7 cellular contexts compared by ENCODE assay signal in the genomic region with DNA sequence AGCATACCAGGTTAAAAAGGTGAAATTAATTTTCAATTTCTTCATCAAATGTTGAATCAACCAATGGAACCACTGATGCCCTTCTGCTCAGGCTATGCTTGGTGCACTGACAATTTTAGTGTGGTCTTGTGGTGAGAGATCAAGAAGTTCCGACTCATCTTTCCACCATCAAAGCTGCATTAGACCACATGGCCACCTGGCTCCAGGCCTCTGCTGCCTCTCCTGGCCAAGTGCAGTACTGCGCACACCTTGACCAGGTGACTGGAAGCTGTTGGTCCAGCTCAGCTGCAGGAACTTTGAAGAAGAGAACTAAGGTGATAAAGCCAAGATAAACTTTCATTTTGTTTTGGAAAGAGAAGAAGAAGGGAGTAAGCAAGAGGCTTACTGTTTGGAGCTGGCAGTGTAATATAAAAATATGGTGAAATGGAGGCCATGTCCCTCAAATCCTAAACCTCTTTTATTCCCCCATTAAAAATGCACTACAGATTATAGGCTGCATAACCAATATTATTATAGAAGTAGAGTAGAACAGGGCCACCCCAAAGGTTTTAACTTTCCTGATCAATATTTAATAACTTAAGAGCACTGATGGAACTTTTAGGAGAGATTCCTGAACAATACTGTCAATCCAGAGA.
DNase-seq lines count a peak whose midpoint lies in the region; ATAC-seq and TF ChIP-seq lines count a peak whose summit lies in the region.

No MANE protein-coding gene starts in this region.

- H3K36me3 Mint-ChIP-seq in glutamatergic neuron (ENCODE audit: unreplicated experiment) = peaks cover 10% of the 10 kb centered on the region
- no peaks in the 10 kb centered on the region for H3K36me3 Mint-ChIP-seq in stimulated activated naive B cell treated with anti-CD40 and anti-IgM and Interleukin-4, amounts not matched to agents 10 μg/mL and 1 μg/mL and 100 μg/mL, for 72 hours

- peaks cover 3% of the 10 kb centered on the region for H3K9me3 Mint-ChIP-seq in glutamatergic neuron (ENCODE audit: unreplicated experiment)
- peaks cover 5 to 8% of the 10 kb centered on the region in 2 donors for H3K9me3 Mint-ChIP-seq in stimulated activated naive B cell treated with anti-CD40 and anti-IgM and Interleukin-4, amounts not matched to agents 10 μg/mL and 1 μg/mL and 100 μg/mL, for 72 hours

- no peak overlapping the region for H3K4me3 Mint-ChIP-seq in glutamatergic neuron (ENCODE audit: unreplicated experiment)
- no peak overlapping the region for H3K4me3 Mint-ChIP-seq in stimulated activated naive B cell treated with anti-CD40 and anti-IgM and Interleukin-4, amounts not matched to agents 10 μg/mL and 1 μg/mL and 100 μg/mL, for 72 hours

- ATAC-seq in GM19463 (IDR thresholded peaks at IDR 0.05; ENCODE audit: unreplicated experiment) (peak; percentile 100), HG03378 (IDR thresholded peaks at IDR 0.05; ENCODE audit: unreplicated experiment) (peak; percentile 97)
- ATAC-seq in stimulated activated naive B cell treated with anti-CD40 and anti-IgM and Interleukin-4, amounts not matched to agents 10 μg/mL and 1 μg/mL and 100 μg/mL, for 72 hours (replicated peaks) = peak; percentile 77 to 80

- peak; percentile 53 for DNase-seq in activated CD4-positive, CD25-positive, alpha-beta regulatory T cell treated with anti-CD3 and anti-CD28 coated beads, Interleukin-2, amount 50 U/mL, for 72 hours
- DNase-seq in glutamatergic neuron (peak; percentile 44), COR-L47 (lab: John Stamatoyannopoulos, UW) (no peak)
- DNase-seq in stimulated activated naive B cell treated with anti-CD40 and anti-IgM and Interleukin-4, amounts not matched to agents 10 μg/mL and 1 μg/mL and 100 μg/mL, for 72 hours = peak; percentile 27

- no peak overlapping the region for H3K27ac Mint-ChIP-seq in glutamatergic neuron (ENCODE audit: unreplicated experiment)
- no peak overlapping the region for H3K27ac Mint-ChIP-seq in stimulated activated naive B cell treated with anti-CD40 and anti-IgM and Interleukin-4, amounts not matched to agents 10 μg/mL and 1 μg/mL and 100 μg/mL, for 72 hours

- no peaks in the 10 kb centered on the region for H3K27me3 Mint-ChIP-seq in glutamatergic neuron (ENCODE audit: unreplicated experiment)
- no peaks in the 10 kb centered on the region for H3K27me3 Mint-ChIP-seq in stimulated activated naive B cell treated with anti-CD40 and anti-IgM and Interleukin-4, amounts not matched to agents 10 μg/mL and 1 μg/mL and 100 μg/mL, for 72 hours

- peak; percentile 98 for TF ChIP-seq CTCF in GM12872 (IDR thresholded peaks at IDR 0.05; ENCODE audit: insufficient read depth, low read depth, low read length)
- TF ChIP-seq CTCF in glutamatergic neuron (IDR thresholded peaks at IDR 0.05; ENCODE audit: partially characterized antibody, unreplicated experiment) = peak; percentile 80

- H3K4me1 Mint-ChIP-seq in glutamatergic neuron (ENCODE audit: low read depth, unreplicated experiment) = no peaks in the 10 kb centered on the region
- H3K4me1 Mint-ChIP-seq in stimulated activated naive B cell treated with anti-CD40 and anti-IgM and Interleukin-4, amounts not matched to agents 10 μg/mL and 1 μg/mL and 100 μg/mL, for 72 hours = peaks cover 0 to 1% of the 10 kb centered on the region in 2 donors
